ENCODE assay signal across 10 cellular contexts in the genomic region with DNA sequence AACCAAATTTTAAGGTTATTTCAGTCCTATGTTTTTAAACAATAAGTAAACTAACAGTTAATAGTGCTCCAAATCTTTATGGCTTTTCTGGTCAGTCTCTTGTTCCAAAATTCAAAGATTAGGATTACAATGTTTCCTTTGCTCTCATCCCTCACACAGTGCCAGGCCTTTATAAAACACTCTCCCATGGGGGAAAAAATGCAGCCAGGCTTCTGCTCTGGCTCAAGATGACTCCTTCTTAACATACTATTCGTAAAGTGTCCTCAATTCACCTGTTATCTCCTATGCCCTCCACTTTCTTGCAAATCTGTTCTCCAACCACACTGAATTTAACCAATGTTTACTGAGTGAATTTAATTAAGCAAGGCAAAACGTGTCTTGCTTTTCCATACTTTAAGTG. TPM values are rescaled to one million over a fixed set of nuclear protein-coding genes. Genes with fewer than 3 reads are reported as not detected.
DNase-seq lines count a peak whose midpoint lies in the region; ATAC-seq and TF ChIP-seq lines count a peak whose summit lies in the region.
"Had no signal": no experiment of that assay in that cellular context is flagged by ENCODE, and none has a peak within 500 bp of the region (broad histone marks: within the 10 kb centered on the region; RNA-seq: fewer than 3 reads in every experiment).

No MANE protein-coding gene starts in this region.

- TF ChIP-seq CTCF in GM12865 (IDR thresholded peaks at IDR 0.05; ENCODE audit: insufficient read depth, low read depth, low read length, missing control alignments), result no peak

- H3K4me3 ChIP-seq in GM12865 (ENCODE audit: low read depth, low read length) (peak overlapping the region; percentile 92), SJCRH30 (peak overlapping the region; percentile 79), iPS-15b (ENCODE audit: low read depth, low read length) (peak overlapping the region; percentile 87), skeletal muscle tissue (ENCODE audit: low read length in 3 of 3) (peak overlapping the region; percentile 34 to 85 (median 85))

- ATAC-seq in GM18909 (IDR thresholded peaks at IDR 0.05; ENCODE audit: poor library complexity, unreplicated experiment), result no peak

- H3K27me3 ChIP-seq in SJCRH30, result no peaks in the 10 kb centered on the region
- no peaks in the 10 kb centered on the region for H3K27me3 ChIP-seq in iPS-15b (ENCODE audit: control insufficient read depth, insufficient read depth, low read length)
- no peaks in the 10 kb centered on the region for H3K27me3 ChIP-seq in skeletal muscle tissue (ENCODE audit: control insufficient read depth in 3 of 3, insufficient read depth in 3 of 3, low read length in 3 of 3)

- H3K27ac ChIP-seq in SJCRH30 (no peak overlapping the region), skeletal muscle tissue (ENCODE audit: low read depth, low read length) (no peak overlapping the region)

- no peaks in the 10 kb centered on the region for H3K9me3 ChIP-seq in SJCRH30 (replicated peaks)
- H3K9me3 ChIP-seq in iPS-15b (ENCODE audit: control insufficient read depth, insufficient read depth, low read length), result no peaks in the 10 kb centered on the region
- no peaks in the 10 kb centered on the region for H3K9me3 ChIP-seq in skeletal muscle tissue (ENCODE audit: control insufficient read depth in 3 of 3, low read length in 3 of 3)

- no peak overlapping the region for H3K9ac ChIP-seq in iPS-15b (ENCODE audit: low read depth, low read length)
- H3K9ac ChIP-seq in skeletal muscle tissue (ENCODE audit: low read depth in 1 of 3, low read length in 3 of 3), result peak overlapping the region; percentile 85 to 86 (median 85)

- H3K4me1 ChIP-seq in SJCRH30 (no peaks in the 10 kb centered on the region), iPS-15b (ENCODE audit: control insufficient read depth, insufficient read depth, low read length) (peaks cover 2% of the 10 kb centered on the region), skeletal muscle tissue (ENCODE audit: control insufficient read depth in 3 of 3, insufficient read depth in 3 of 3, low read length in 3 of 3) (peaks cover 10 to 14% (median 12%) of the 10 kb centered on the region in 3 donors)

- no peak for DNase-seq in GM12865 (ENCODE audit: low read depth)
- DNase-seq in SJCRH30, result no peak
- DNase-seq in COLO668 (lab: John Stamatoyannopoulos, UW; ENCODE audit: unreplicated experiment), result no peak
- no peak for DNase-seq in T1000 (lab: John Stamatoyannopoulos, UW)
- no peak for DNase-seq in H4 (ENCODE audit: low spot score)
- DNase-seq: activated B cell treated with CpG ODN at 0.5 μM for 24 hours, NCI-H1694 had no signal

- H3K36me3 ChIP-seq in SJCRH30 (peaks cover 5% of the 10 kb centered on the region; the same call in 1 of the 2 replicates), iPS-15b (ENCODE audit: control insufficient read depth, insufficient read depth, low read length) (no peaks in the 10 kb centered on the region), skeletal muscle tissue (ENCODE audit: control insufficient read depth in 3 of 3, insufficient read depth in 3 of 3, low read length in 3 of 3) (peaks cover 0 to 4% (median 0%) of the 10 kb centered on the region in 3 donors)

RNA-seq across cellular contexts. Expression of a gene that starts 1.4 kb away (rescaled TPM):
- total RNA-seq in SJCRH30 (2014; rRNA removed; shearing (Covaris generic)), result 19.2 and 23.5 TPM in 2 replicates
- 10.4 TPM for total RNA-seq in skeletal muscle tissue
- total RNA-seq in H4 (2014; rRNA removed; shearing (Covaris generic)), result 12.5 and 17.0 TPM in 2 replicates
